1 cellular context compared by ENCODE assay signal in genomic region chr17:47288531-47289116, GRCh38.
TF ChIP-seq lines count a peak whose summit lies in the region.

No MANE protein-coding gene starts in this region.

TF ChIP-seq in K562, 482 proteins besides CTCF, POLR2A, EP300 and RAD21 (continued from another document and continues in another):
- TF ChIP-seq NKRF (IDR thresholded peaks at IDR 0.05; ENCODE audit: borderline replicate concordance) (0 out of 2 replicates have a peak, but pooled peaks have one; percentile 37), NRF1 (conservative IDR thresholded peaks at IDR 0.05 in 1 of 2, IDR thresholded peaks at IDR 0.05 in 1 of 2) (peak in 1 of 2 experiments; percentile 35; a peak in 2 of 4 replicates), ARID1B (IDR thresholded peaks at IDR 0.05) (peak; percentile 95), PHF8 (IDR thresholded peaks at IDR 0.05; ENCODE audit: borderline replicate concordance, low read length) (peak; percentile 18; the same call in 1 of the 2 replicates), MYNN (IDR thresholded peaks at IDR 0.05) (peak; percentile 72; the same call in 1 of the 2 replicates), MYNN (CRISPR knock-in tag; IDR thresholded peaks at IDR 0.05) (no peak), NR2C2 (CRISPR knock-in tag; IDR thresholded peaks at IDR 0.05) (peak; percentile 68; the same call in 1 of the 2 replicates), NR2C2 (tag; IDR thresholded peaks at IDR 0.05) (peak; percentile 93), JUND (IDR thresholded peaks at IDR 0.05; ENCODE audit: borderline replicate concordance, low read depth, low read length) (peak; percentile 90), JUND (tag; IDR thresholded peaks at IDR 0.05; ENCODE audit: borderline replicate concordance, low read depth, low read length) (peak; percentile 88; the same call in 2 of the 3 replicates), TRIM28 (IDR thresholded peaks at IDR 0.05) (0 out of 2 replicates have a peak, but pooled peaks have one; percentile 30), ZNF583 (CRISPR knock-in tag; IDR thresholded peaks at IDR 0.05) (peak; percentile 69; the same call in 1 of the 2 replicates), USF2 (CRISPR knock-in tag; IDR thresholded peaks at IDR 0.05) (no peak), KDM5B (IDR thresholded peaks at IDR 0.05; ENCODE audit: insufficient replicate concordance, low read depth, low read length) (no peak), ZNF449 (CRISPR knock-in tag; IDR thresholded peaks at IDR 0.05) (0 out of 2 replicates have a peak, but pooled peaks have one; percentile 14), ZNF766 (CRISPR knock-in tag; conservative IDR thresholded peaks at IDR 0.05) (peak; percentile 87), C11orf30 (IDR thresholded peaks at IDR 0.05; ENCODE audit: low read depth) (peak; percentile 99), CUX1 (CRISPR knock-in tag; IDR thresholded peaks at IDR 0.05) (peak; percentile 68; the same call in 1 of the 2 replicates), CREB1 (IDR thresholded peaks at IDR 0.05) (peak; percentile 46), CREB1 (CRISPR knock-in tag; IDR thresholded peaks at IDR 0.05) (no peak), MBD2 (IDR thresholded peaks at IDR 0.05; ENCODE audit: borderline replicate concordance, low read depth) (0 out of 2 replicates have a peak, but pooled peaks have one; percentile 53), CREB3L1 (IDR thresholded peaks at IDR 0.05; ENCODE audit: borderline replicate concordance, low read depth) (peak; percentile 54), GATAD2A (IDR thresholded peaks at IDR 0.05) (peak; percentile 93), XRCC5 (IDR thresholded peaks at IDR 0.05; ENCODE audit: low read depth, low read length) (peak; percentile 56; the same call in 1 of the 2 replicates), TAF9B (IDR thresholded peaks at IDR 0.05; ENCODE audit: partially characterized antibody) (peak; percentile 76), ZNF76 (CRISPR knock-in tag; IDR thresholded peaks at IDR 0.05; ENCODE audit: borderline replicate concordance) (0 out of 2 replicates have a peak, but pooled peaks have one; percentile 12), FOS (IDR thresholded peaks at IDR 0.05; ENCODE audit: extremely low read depth, insufficient read length) (no peak), EGR1 (conservative IDR thresholded peaks at IDR 0.05) (peak; percentile 99), EP400 (IDR thresholded peaks at IDR 0.05) (peak; percentile 61), SNRNP70 (optimal IDR thresholded peaks at IDR 0.05; ENCODE audit: low read depth, low read length) (no peak), POLR2AphosphoS5 (IDR thresholded peaks at IDR 0.05; ENCODE audit: control insufficient read depth, insufficient read depth, low read depth, low read length) (peak; percentile 89), VEZF1 (CRISPR knock-in tag; IDR thresholded peaks at IDR 0.05) (peak; percentile 55), MAFF (IDR thresholded peaks at IDR 0.05; ENCODE audit: low read length) (peak; percentile 99)
- TF ChIP-seq, protein P1, sequence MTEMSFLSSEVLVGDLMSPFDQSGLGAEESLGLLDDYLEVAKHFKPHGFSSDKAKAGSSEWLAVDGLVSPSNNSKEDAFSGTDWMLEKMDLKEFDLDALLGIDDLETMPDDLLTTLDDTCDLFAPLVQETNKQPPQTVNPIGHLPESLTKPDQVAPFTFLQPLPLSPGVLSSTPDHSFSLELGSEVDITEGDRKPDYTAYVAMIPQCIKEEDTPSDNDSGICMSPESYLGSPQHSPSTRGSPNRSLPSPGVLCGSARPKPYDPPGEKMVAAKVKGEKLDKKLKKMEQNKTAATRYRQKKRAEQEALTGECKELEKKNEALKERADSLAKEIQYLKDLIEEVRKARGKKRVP (CRISPR knock-in tag; IDR thresholded peaks at IDR 0.05): peak; percentile 71
- TF ChIP-seq, protein P2, sequence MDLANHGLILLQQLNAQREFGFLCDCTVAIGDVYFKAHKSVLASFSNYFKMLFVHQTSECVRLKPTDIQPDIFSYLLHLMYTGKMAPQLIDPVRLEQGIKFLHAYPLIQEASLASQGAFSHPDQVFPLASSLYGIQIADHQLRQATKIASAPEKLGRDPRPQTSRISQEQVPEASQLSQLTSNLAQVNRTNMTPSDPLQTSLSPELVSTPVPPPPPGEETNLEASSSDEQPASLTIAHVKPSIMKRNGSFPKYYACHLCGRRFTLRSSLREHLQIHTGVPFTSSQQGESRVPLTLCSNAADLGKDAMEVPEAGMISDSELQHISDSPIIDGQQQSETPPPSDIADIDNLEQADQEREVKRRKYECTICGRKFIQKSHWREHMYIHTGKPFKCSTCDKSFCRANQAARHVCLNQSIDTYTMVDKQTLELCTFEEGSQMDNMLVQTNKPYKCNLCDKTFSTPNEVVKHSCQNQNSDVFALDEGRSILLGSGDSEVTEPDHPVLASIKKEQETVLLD (IDR thresholded peaks at IDR 0.05): peak; percentile 71; the same call in 1 of the 2 replicates
- TF ChIP-seq, protein P3, sequence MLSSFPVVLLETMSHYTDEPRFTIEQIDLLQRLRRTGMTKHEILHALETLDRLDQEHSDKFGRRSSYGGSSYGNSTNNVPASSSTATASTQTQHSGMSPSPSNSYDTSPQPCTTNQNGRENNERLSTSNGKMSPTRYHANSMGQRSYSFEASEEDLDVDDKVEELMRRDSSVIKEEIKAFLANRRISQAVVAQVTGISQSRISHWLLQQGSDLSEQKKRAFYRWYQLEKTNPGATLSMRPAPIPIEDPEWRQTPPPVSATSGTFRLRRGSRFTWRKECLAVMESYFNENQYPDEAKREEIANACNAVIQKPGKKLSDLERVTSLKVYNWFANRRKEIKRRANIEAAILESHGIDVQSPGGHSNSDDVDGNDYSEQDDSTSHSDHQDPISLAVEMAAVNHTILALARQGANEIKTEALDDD (IDR thresholded peaks at IDR 0.05): peak; percentile 87
- TF ChIP-seq, protein P4, sequence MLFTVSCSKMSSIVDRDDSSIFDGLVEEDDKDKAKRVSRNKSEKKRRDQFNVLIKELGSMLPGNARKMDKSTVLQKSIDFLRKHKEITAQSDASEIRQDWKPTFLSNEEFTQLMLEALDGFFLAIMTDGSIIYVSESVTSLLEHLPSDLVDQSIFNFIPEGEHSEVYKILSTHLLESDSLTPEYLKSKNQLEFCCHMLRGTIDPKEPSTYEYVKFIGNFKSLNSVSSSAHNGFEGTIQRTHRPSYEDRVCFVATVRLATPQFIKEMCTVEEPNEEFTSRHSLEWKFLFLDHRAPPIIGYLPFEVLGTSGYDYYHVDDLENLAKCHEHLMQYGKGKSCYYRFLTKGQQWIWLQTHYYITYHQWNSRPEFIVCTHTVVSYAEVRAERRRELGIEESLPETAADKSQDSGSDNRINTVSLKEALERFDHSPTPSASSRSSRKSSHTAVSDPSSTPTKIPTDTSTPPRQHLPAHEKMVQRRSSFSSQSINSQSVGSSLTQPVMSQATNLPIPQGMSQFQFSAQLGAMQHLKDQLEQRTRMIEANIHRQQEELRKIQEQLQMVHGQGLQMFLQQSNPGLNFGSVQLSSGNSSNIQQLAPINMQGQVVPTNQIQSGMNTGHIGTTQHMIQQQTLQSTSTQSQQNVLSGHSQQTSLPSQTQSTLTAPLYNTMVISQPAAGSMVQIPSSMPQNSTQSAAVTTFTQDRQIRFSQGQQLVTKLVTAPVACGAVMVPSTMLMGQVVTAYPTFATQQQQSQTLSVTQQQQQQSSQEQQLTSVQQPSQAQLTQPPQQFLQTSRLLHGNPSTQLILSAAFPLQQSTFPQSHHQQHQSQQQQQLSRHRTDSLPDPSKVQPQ (CRISPR knock-in tag; IDR thresholded peaks at IDR 0.05; ENCODE audit: borderline replicate concordance): 0 out of 2 replicates have a peak, but pooled peaks have one; percentile 11
- TF ChIP-seq, protein P5, sequence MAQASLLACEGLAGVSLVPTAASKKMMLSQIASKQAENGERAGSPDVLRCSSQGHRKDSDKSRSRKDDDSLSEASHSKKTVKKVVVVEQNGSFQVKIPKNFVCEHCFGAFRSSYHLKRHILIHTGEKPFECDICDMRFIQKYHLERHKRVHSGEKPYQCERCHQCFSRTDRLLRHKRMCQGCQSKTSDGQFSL (CRISPR knock-in tag; IDR thresholded peaks at IDR 0.05): no peak
- TF ChIP-seq, protein P5 (tag; IDR thresholded peaks at IDR 0.05): peak in 1 of 2 experiments; percentile 84; a peak in 1 of 4 replicates
